Comparison of ENCODE assay signal across 8 cellular contexts in the genomic region with DNA sequence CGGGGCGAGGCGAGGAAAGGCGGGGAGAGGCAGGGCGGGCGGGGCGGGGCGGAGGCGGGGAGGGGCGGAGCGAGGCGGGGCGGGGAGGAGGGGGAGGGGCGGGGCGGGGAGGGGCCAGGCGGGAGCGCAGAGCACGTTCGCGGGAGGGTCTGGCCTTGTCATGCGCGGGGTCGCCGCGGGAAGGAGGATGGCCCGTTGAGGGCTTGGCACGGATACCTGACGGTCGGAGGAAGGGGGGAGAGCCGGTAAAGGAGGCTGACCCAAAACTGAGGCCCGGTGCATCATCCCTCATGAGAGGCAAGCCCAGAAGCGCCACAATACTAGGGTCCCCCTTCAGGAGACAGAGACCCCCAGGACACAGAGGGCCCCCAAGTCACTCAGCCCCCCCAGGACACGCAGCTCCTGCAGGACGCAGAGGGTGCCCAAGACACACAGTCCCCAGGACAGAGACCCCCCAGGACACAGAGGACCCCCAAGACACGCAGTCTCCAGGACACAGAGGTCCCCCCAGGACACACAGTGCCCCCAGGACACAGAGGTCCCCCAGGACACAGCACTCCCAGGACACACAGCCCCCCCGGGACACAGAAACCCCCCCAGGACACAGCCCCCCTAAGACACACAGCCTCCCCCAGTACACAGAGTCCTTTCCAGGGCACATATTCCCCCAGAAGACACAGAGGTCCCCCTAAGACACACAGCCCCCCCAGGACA. TPM values are rescaled to one million over a fixed set of nuclear protein-coding genes. Genes with fewer than 3 reads are reported as not detected.
DNase-seq lines count a peak whose midpoint lies in the region; ATAC-seq, FAIRE-seq and TF ChIP-seq lines count a peak whose summit lies in the region.

No MANE protein-coding gene starts in this region.

- no peaks in the 10 kb centered on the region for H3K27me3 Mint-ChIP-seq in activated CD4-positive, alpha-beta T cell treated with anti-CD3 and anti-CD28 coated beads, Interleukin-2, amount 10 ng/mL, durations not matched to agents 7 days and 5 days
- H3K27me3 Mint-ChIP-seq in stimulated activated memory B cell treated with anti-CD40 and anti-IgM and Interleukin-4, amounts not matched to agents 10 μg/mL and 1 μg/mL and 100 μg/mL, for 72 hours = no peaks in the 10 kb centered on the region

- CTCF ChIA-PET in activated CD4-positive, alpha-beta T cell treated with anti-CD3 and anti-CD28 coated beads, Interleukin-2, amount 10 ng/mL, durations not matched to agents 7 days and 5 days (lab: Charles Lee) = no interaction called here
- CTCF ChIA-PET in K562 (lab: Yijun Ruan, JAX; ENCODE audit: low intra/inter-chr PET ratio) = no interaction called here

- ATAC-seq in K562 = no peak
- peak; percentile 28 for ATAC-seq in stimulated activated memory B cell treated with anti-CD40 and anti-IgM and Interleukin-4, amounts not matched to agents 10 μg/mL and 1 μg/mL and 100 μg/mL, for 72 hours
- ATAC-seq in HG02981 (IDR thresholded peaks at IDR 0.05; ENCODE audit: unreplicated experiment) = no peak

- no TSS peak for BruUV-seq in K562 (replicated peaks; lab: Mats Ljungman, UMichigan)

- 46% methylated on average over 2 of the region's 36 CpGs for WGBS in K562 (ENCODE audit: insufficient coverage, low coverage, missing lambda C conversion rate)

- H3K4me3 Mint-ChIP-seq in activated CD4-positive, alpha-beta T cell treated with anti-CD3 and anti-CD28 coated beads, Interleukin-2, amount 10 ng/mL, durations not matched to agents 7 days and 5 days = peak overlapping the region; percentile 63
- peak overlapping the region; percentile 63 for H3K4me3 Mint-ChIP-seq in stimulated activated memory B cell treated with anti-CD40 and anti-IgM and Interleukin-4, amounts not matched to agents 10 μg/mL and 1 μg/mL and 100 μg/mL, for 72 hours

- H3K9me3 Mint-ChIP-seq in activated CD4-positive, alpha-beta T cell treated with anti-CD3 and anti-CD28 coated beads, Interleukin-2, amount 10 ng/mL, durations not matched to agents 7 days and 5 days = no peaks in the 10 kb centered on the region
- H3K9me3 Mint-ChIP-seq in stimulated activated memory B cell treated with anti-CD40 and anti-IgM and Interleukin-4, amounts not matched to agents 10 μg/mL and 1 μg/mL and 100 μg/mL, for 72 hours = no peaks in the 10 kb centered on the region

- peak overlapping the region in 1 of 2 experiments; percentile 80; a peak in 2 of 4 replicates for H3K9ac ChIP-seq in K562 (ENCODE audit: insufficient read depth in 1 of 2, low read depth in 2 of 2, low read length in 2 of 2)
- H3K9ac ChIP-seq in keratinocyte (ENCODE audit: control insufficient read depth, extremely low read depth, insufficient read depth, low read length) = peak overlapping the region; percentile 9

- H3K36me3 Mint-ChIP-seq in activated CD4-positive, alpha-beta T cell treated with anti-CD3 and anti-CD28 coated beads, Interleukin-2, amount 10 ng/mL, durations not matched to agents 7 days and 5 days (ENCODE audit: low read depth) = peaks cover 9% of the 10 kb centered on the region
- H3K36me3 Mint-ChIP-seq in stimulated activated memory B cell treated with anti-CD40 and anti-IgM and Interleukin-4, amounts not matched to agents 10 μg/mL and 1 μg/mL and 100 μg/mL, for 72 hours = peaks cover 14% of the 10 kb centered on the region

- FAIRE-seq in K562 (lab: Jason Lieb, UNC) (no peak), keratinocyte (lab: Jason Lieb, UNC) (no peak)

- H3K9me1 ChIP-seq in K562 (ENCODE audit: control insufficient read depth, insufficient read depth, low read length) (peaks cover 7% of the 10 kb centered on the region), keratinocyte (ENCODE audit: control insufficient read depth, extremely low read depth, insufficient read depth, low read length) (no peaks in the 10 kb centered on the region)

- peaks cover 19% of the 10 kb centered on the region for H3K36me3 ChIP-seq in K562 (ENCODE audit: control insufficient read depth, insufficient read depth, low read length)
- H3K36me3 ChIP-seq in keratinocyte (ENCODE audit: control insufficient read depth in 2 of 2, extremely low read depth in 1 of 2, insufficient read depth in 2 of 2, low read length in 2 of 2) = peaks cover 4 to 8% of the 10 kb centered on the region in 2 experiments

- no peak for TF ChIP-seq CTCF in K562 (IDR thresholded peaks at IDR 0.05 in 2 of 3, conservative IDR thresholded peaks at IDR 0.05 in 1 of 3; ENCODE audit: insufficient read depth in 2 of 3, low read depth in 1 of 3, low read length in 3 of 3)
- TF ChIP-seq CTCF in keratinocyte (optimal IDR thresholded peaks at IDR 0.05 in 1 of 3, IDR thresholded peaks at IDR 0.05 in 1 of 3, conservative IDR thresholded peaks at IDR 0.05 in 1 of 3; ENCODE audit: extremely low read depth in 1 of 3, insufficient read depth in 2 of 3, low read length in 3 of 3) = no peak

- H2AFZ ChIP-seq in K562 (ENCODE audit: low read depth, low read length) (peak overlapping the region; percentile 80), keratinocyte (ENCODE audit: control insufficient read depth, low read length) (peak overlapping the region; percentile 76)

- dilution Hi-C loops in keratinocyte (cut with MboI; ENCODE audit: extremely low pct_ligation_motif_present, low sequenced_read_pairs) = no loop called here

- POLR2A ChIA-PET in activated CD4-positive, alpha-beta T cell treated with anti-CD3 and anti-CD28 coated beads, Interleukin-2, amount 10 ng/mL, durations not matched to agents 7 days and 5 days (lab: Charles Lee) = no interaction called here
- POLR2A ChIA-PET in K562 (lab: Yijun Ruan, JAX) = interaction anchor here (0.5 kb wide), 1 partner anchor 495 kb away, joined by 3 read pairs; no protein-coding TSS in a partner anchor

- H3K4me1 ChIP-seq in K562 (replicated peaks in 1 of 2; ENCODE audit: control insufficient read depth in 2 of 2, insufficient read depth in 2 of 2, low read length in 2 of 2) (peaks cover 11 to 45% of the 10 kb centered on the region in 2 experiments; a peak in 4 of 5 replicates), keratinocyte (ENCODE audit: control insufficient read depth, extremely low read depth, insufficient read depth, low read length) (peaks cover 10% of the 10 kb centered on the region)

- H3K27ac ChIP-seq in K562 (ENCODE audit: extremely low read depth, low read depth, low read length) (peak overlapping the region; percentile 55; the same call in 2 of the 3 replicates), keratinocyte (ENCODE audit: control insufficient read depth, insufficient read depth, low read length) (no peak overlapping the region)

- peak overlapping the region; percentile 66 for H3K27ac Mint-ChIP-seq in activated CD4-positive, alpha-beta T cell treated with anti-CD3 and anti-CD28 coated beads, Interleukin-2, amount 10 ng/mL, durations not matched to agents 7 days and 5 days
- no peak overlapping the region for H3K27ac Mint-ChIP-seq in stimulated activated memory B cell treated with anti-CD40 and anti-IgM and Interleukin-4, amounts not matched to agents 10 μg/mL and 1 μg/mL and 100 μg/mL, for 72 hours

- H4K20me1 ChIP-seq in K562 (replicated peaks; ENCODE audit: control insufficient read depth, insufficient read depth, low read length) = peaks cover 18% of the 10 kb centered on the region
- peaks cover 17% of the 10 kb centered on the region for H4K20me1 ChIP-seq in keratinocyte (ENCODE audit: control insufficient read depth, extremely low read depth, insufficient read depth, low read length)

- TF ChIP-seq EP300 in K562 (IDR thresholded peaks at IDR 0.05; ENCODE audit: low read length) = no peak

- no peak for TF ChIP-seq POLR2A in K562 (conservative IDR thresholded peaks at IDR 0.05)

- no peaks in the 10 kb centered on the region for H3K9me3 ChIP-seq in K562 (replicated peaks; ENCODE audit: control insufficient read depth, insufficient read depth, low read depth, low read length)
- no peaks in the 10 kb centered on the region for H3K9me3 ChIP-seq in keratinocyte (ENCODE audit: control insufficient read depth, low read depth, low read length)

- H3K27me3 ChIP-seq in K562 (ENCODE audit: control insufficient read depth in 2 of 2, insufficient read depth in 2 of 2, low read length in 2 of 2) (no peaks in the 10 kb centered on the region), keratinocyte (ENCODE audit: control insufficient read depth, extremely low read depth, insufficient read depth, low read length) (no peaks in the 10 kb centered on the region)

- H3K79me2 ChIP-seq in K562 (ENCODE audit: control insufficient read depth, insufficient read depth, low read length) (peaks cover 43% of the 10 kb centered on the region), keratinocyte (ENCODE audit: control insufficient read depth, insufficient read depth, low read length) (peaks cover 43% of the 10 kb centered on the region)

- in situ Hi-C loops in K562 (cut with MboI) = no loop called here

- H3K4me2 ChIP-seq in K562 (ENCODE audit: insufficient read depth, low read length) (peak overlapping the region; percentile 70), keratinocyte (ENCODE audit: control insufficient read depth, extremely low read depth, insufficient read depth, low read depth, low read length) (peak overlapping the region; percentile 66)

- TF ChIP-seq RAD21 in K562 (CRISPR knock-in tag; conservative IDR thresholded peaks at IDR 0.05 in 1 of 2, IDR thresholded peaks at IDR 0.05 in 1 of 2) = no peak

- DNase-seq in activated CD4-positive, alpha-beta T cell treated with anti-CD3 and anti-CD28 coated beads, Interleukin-2, amount 10 ng/mL, durations not matched to agents 7 days and 5 days = peak; percentile 60
- no peak for DNase-seq in activated CD4-positive, alpha-beta T cell treated with anti-CD3 and anti-CD28 coated beads for 1 hour
- DNase-seq in NCI-H345 treated with DMSO at 0.1 percent for 48 hours (lab: John Stamatoyannopoulos, UW; ENCODE audit: unreplicated experiment) (peak; percentile 18), K562 (ENCODE audit: extremely low read depth in 1 of 4, low spot score in 3 of 4) (peak; percentile 48 to 89 (median 84)), keratinocyte (ENCODE audit: low read depth, low spot score) (no peak), NCI-H187 (lab: John Stamatoyannopoulos, UW) (no peak)

- peaks cover 22% of the 10 kb centered on the region for H3K4me1 Mint-ChIP-seq in activated CD4-positive, alpha-beta T cell treated with anti-CD3 and anti-CD28 coated beads, Interleukin-2, amount 10 ng/mL, durations not matched to agents 7 days and 5 days
- peaks cover 31% of the 10 kb centered on the region for H3K4me1 Mint-ChIP-seq in stimulated activated memory B cell treated with anti-CD40 and anti-IgM and Interleukin-4, amounts not matched to agents 10 μg/mL and 1 μg/mL and 100 μg/mL, for 72 hours

- H3K4me3 ChIP-seq in K562 = peak overlapping the region; percentile 29
- peak overlapping the region; percentile 32 to 43 (median 37) for H3K4me3 ChIP-seq in keratinocyte (ENCODE audit: control insufficient read depth in 2 of 3, extremely low read depth in 1 of 3, insufficient read depth in 2 of 3, low read depth in 1 of 3, low read length in 3 of 3)

- intact Hi-C loops in K562 (cut with micrococcal nuclease) = no loop called here

RNA-seq across cellular contexts. Expression of gene WDR45B, which starts 0.7 kb away (rescaled TPM):
- 10 to 100 TPM; 33.5 to 36.4 TPM for total RNA-seq in activated CD4-positive, alpha-beta T cell treated with anti-CD3 and anti-CD28 coated beads, Interleukin-2, amount 10 ng/mL, durations not matched to agents 7 days and 5 days
- 83.1 and 109 TPM in 2 replicates for total RNA-seq in K562 (2011; cell fraction: chromatin; rRNA removed; ENCODE audit: low replicate concordance)
- 50.1 and 60.7 TPM in 2 replicates for total RNA-seq in K562 (2011; cell fraction: nucleolus; rRNA removed)
- 83.7 and 86.3 TPM in 2 replicates for total RNA-seq in K562 (2011; cell fraction: nucleoplasm; rRNA removed)
- 30.6 and 36.8 TPM in 2 replicates for total RNA-seq in K562 (2014; rRNA removed)
- 27.9 and 30.0 TPM in 2 replicates for total RNA-seq in K562 (2014; rRNA removed; fragmentation: Illumina TruSeq; extraction: Trizol)
- 35.2 and 35.9 TPM in 2 replicates for total RNA-seq in K562 (2015; rRNA removed; fragmentation: Illumina TruSeq; extraction: Trizol)
- total RNA-seq in K562 (2021) = 35.8 and 38.3 TPM in 2 replicates
- 74.4 and 75.8 TPM in 2 replicates for polyA plus RNA-seq in K562 (2011; rRNA removed)
- polyA plus RNA-seq in K562 (2011; cell fraction: cytosol; rRNA removed) = 58.3 and 60.5 TPM in 2 replicates
- 106 and 133 TPM in 2 replicates for polyA plus RNA-seq in K562 (2011; cell fraction: nucleus; rRNA removed)
- polyA plus RNA-seq in K562 (2012) = 38.1 and 40.3 TPM in 2 replicates
- 39.2 and 40.0 TPM in 2 replicates for polyA plus RNA-seq in K562 (2014; fragmentation: Illumina TruSeq; extraction: Trizol)
- polyA plus RNA-seq in K562 (2014; fragmentation: Nextera tagmentation; extraction: Ambion mirVana) = 1 to 10 TPM in 1 of 2 experiments, under 1 TPM in 1; 0.72 to 1.9 TPM
- polyA plus RNA-seq in K562 (2014; rRNA removed) = 43.1 and 46.1 TPM in 2 replicates
- 37.0 and 42.6 TPM in 2 replicates for polyA minus RNA-seq in K562 (2011; rRNA and poly(A)+ RNA removed)
- polyA minus RNA-seq in K562 (2011; cell fraction: cytosol; rRNA and poly(A)+ RNA removed) = 28.9 and 36.0 TPM in 2 replicates
- polyA minus RNA-seq in K562 (2011; cell fraction: nucleus; rRNA and poly(A)+ RNA removed) = 29.6 and 30.9 TPM in 2 replicates
- polyA plus RNA-seq in keratinocyte = 77.2 to 92.4 TPM (median 89.2 TPM) in 3 replicates
- polyA plus RNA-seq in keratinocyte (2011; ENCODE audit: low read depth) = 105 TPM
- polyA plus RNA-seq in keratinocyte (2011; cell fraction: cytosol; rRNA removed) = 78.5 and 113 TPM in 2 replicates
- polyA plus RNA-seq in keratinocyte (2011; cell fraction: nucleus; rRNA removed) = 84.1 and 91.4 TPM in 2 replicates
- polyA plus RNA-seq in keratinocyte (2012; ENCODE audit: low replicate concordance) = 56.9 and 66.5 TPM in 2 replicates
- 66.9 to 72.3 TPM (median 72.1 TPM) in 3 replicates for polyA minus RNA-seq in keratinocyte
- 67.3 TPM for polyA minus RNA-seq in keratinocyte (2011; cell fraction: cytosol; rRNA and poly(A)+ RNA removed)
- 29.9 and 42.0 TPM in 2 replicates for polyA minus RNA-seq in keratinocyte (2011; cell fraction: nucleus; rRNA and poly(A)+ RNA removed)

RNA-seq across cellular contexts. Expression of gene RAB40B, which starts 49.6 kb away (rescaled TPM):
- 1 to 10 TPM; 1.7 to 2.2 TPM for total RNA-seq in activated CD4-positive, alpha-beta T cell treated with anti-CD3 and anti-CD28 coated beads, Interleukin-2, amount 10 ng/mL, durations not matched to agents 7 days and 5 days
- total RNA-seq in K562 (2011; cell fraction: chromatin; rRNA removed; ENCODE audit: low replicate concordance) = 4.8 and 7.6 TPM in 2 replicates
- total RNA-seq in K562 (2011; cell fraction: nucleolus; rRNA removed) = 3.3 and 3.8 TPM in 2 replicates
- 1.7 and 5.0 TPM in 2 replicates for total RNA-seq in K562 (2011; cell fraction: nucleoplasm; rRNA removed)
- total RNA-seq in K562 (2014; rRNA removed) (2.0 and 6.2 TPM in 2 replicates), K562 (2014; rRNA removed; fragmentation: Illumina TruSeq; extraction: Trizol) (0.99 and 1.1 TPM in 2 replicates), K562 (2015; rRNA removed; fragmentation: Illumina TruSeq; extraction: Trizol) (0.64 and 1.2 TPM in 2 replicates), K562 (2021) (3.6 and 3.8 TPM in 2 replicates)
- polyA plus RNA-seq in K562 (2011; rRNA removed) (2.5 and 2.7 TPM in 2 replicates), K562 (2014; fragmentation: Illumina TruSeq; extraction: Trizol) (1.4 and 3.2 TPM in 2 replicates), K562 (2014; fragmentation: Nextera tagmentation; extraction: Ambion mirVana) (under 1 TPM; 0.13 to 0.38 TPM), K562 (2014; rRNA removed) (3.2 and 4.6 TPM in 2 replicates), keratinocyte (10.6 to 15.1 TPM (median 11.4 TPM) in 3 replicates)
- polyA plus RNA-seq in K562 (2011; cell fraction: cytosol; rRNA removed) = 4.3 and 9.2 TPM in 2 replicates
- polyA plus RNA-seq in K562 (2011; cell fraction: nucleus; rRNA removed) = 3.6 and 6.3 TPM in 2 replicates
- 3.7 and 4.9 TPM in 2 replicates for polyA plus RNA-seq in K562 (2012)
- polyA minus RNA-seq in K562 (2011; rRNA and poly(A)+ RNA removed) = 0.56 and 0.60 TPM in 2 replicates
- polyA minus RNA-seq in K562 (2011; cell fraction: cytosol; rRNA and poly(A)+ RNA removed) = 1.2 and 3.5 TPM in 2 replicates
- polyA minus RNA-seq in K562 (2011; cell fraction: nucleus; rRNA and poly(A)+ RNA removed) = 1.9 and 2.1 TPM in 2 replicates
- polyA plus RNA-seq in keratinocyte (2011; ENCODE audit: low read depth) = 5.5 TPM
- 8.4 and 13.4 TPM in 2 replicates for polyA plus RNA-seq in keratinocyte (2011; cell fraction: cytosol; rRNA removed)
- 13.5 and 15.4 TPM in 2 replicates for polyA plus RNA-seq in keratinocyte (2011; cell fraction: nucleus; rRNA removed)
- 11.0 and 15.2 TPM in 2 replicates for polyA plus RNA-seq in keratinocyte (2012; ENCODE audit: low replicate concordance)
- polyA minus RNA-seq in keratinocyte = 4.0 to 18.9 TPM (median 12.2 TPM) in 3 replicates
- polyA minus RNA-seq in keratinocyte (2011; cell fraction: cytosol; rRNA and poly(A)+ RNA removed) = 12.9 TPM
- polyA minus RNA-seq in keratinocyte (2011; cell fraction: nucleus; rRNA and poly(A)+ RNA removed) = 5.4 and 5.6 TPM in 2 replicates

Comparison
In these comparisons a context has a peak if more than half of its experiments do, and no peak if none do; other contexts are left out.
1. DNase-seq: peak in activated CD4-positive, alpha-beta T cell treated with anti-CD3 and anti-CD28 coated beads, Interleukin-2, amount 10 ng/mL, durations not matched to agents 7 days and 5 days (single experiment), NCI-H345 treated with DMSO at 0.1 percent for 48 hours (single experiment) and K562 (4 of 4); none in activated CD4-positive, alpha-beta T cell treated with anti-CD3 and anti-CD28 coated beads for 1 hour (single experiment), keratinocyte (single experiment) and NCI-H187 (0 of 2).